Comparison of ENCODE assay signal across 28 cellular contexts in the genomic region with DNA sequence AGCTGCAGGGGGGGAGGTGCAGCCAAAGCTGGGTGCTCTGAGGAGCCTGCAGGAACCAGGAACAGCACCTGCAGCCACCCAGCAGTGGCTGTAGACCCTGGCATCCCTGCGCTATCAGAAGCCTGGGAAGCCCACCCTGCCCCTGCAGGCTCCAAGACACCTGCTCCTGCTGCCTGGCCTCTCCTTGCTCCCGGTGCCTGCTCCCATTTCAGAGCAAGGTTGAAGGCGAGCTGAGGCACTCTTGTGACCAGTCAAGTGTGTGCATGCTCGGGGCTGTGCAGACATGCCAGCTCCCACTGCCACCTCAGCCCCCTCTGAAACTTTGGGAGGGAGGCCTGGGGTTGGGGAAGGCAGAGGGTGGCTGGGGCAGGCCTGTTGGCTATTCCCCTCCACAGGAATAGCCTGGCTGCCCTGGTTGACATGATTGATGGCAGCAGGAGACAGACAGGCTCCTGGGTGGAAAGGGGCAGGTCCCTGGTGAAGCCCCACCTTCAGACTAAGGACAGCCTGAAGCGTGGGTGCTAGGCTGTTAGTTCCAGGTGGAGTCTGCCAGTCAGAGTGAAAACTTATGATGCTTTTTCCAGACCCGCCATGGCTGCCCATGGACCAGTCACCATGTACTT.
"Had no signal": no experiment of that assay in that cellular context is flagged by ENCODE, and none has a peak within 500 bp of the region (broad histone marks: within the 10 kb centered on the region; RNA-seq: fewer than 3 reads in every experiment).

No MANE protein-coding gene starts in this region.

- H3K4me1 Mint-ChIP-seq: stimulated activated effector memory CD8-positive, alpha-beta T cell treated with anti-CD3 and anti-CD28 coated beads, Interleukin-12 subunit alpha, Interleukin-12 subunit beta, amount 100 ng/mL, for 72 hours had no signal

- ATAC-seq: left cardiac atrium; left lung; naive thymus-derived CD8-positive, alpha-beta T cell; psoas muscle; right lobe of liver; stimulated activated effector memory CD8-positive, alpha-beta T cell treated with anti-CD3 and anti-CD28 coated beads, Interleukin-12 subunit alpha, Interleukin-12 subunit beta, amount 100 ng/mL, for 72 hours had no signal

- H3K36me3 ChIP-seq: left lung, lower lobe of right lung, neutrophil, right atrium auricular region, right lobe of liver, thoracic aorta, tibial artery, uterus had no signal

- H3K27me3 Mint-ChIP-seq: naive thymus-derived CD8-positive, alpha-beta T cell; stimulated activated naive CD8-positive, alpha-beta T cell treated with anti-CD3 and anti-CD28 coated beads, Interleukin-15, Interleukin-2, amounts not matched to agents 100 ng/mL and 50 ng/mL, for 24 hours had no signal

- H3K9me3 ChIP-seq: heart right ventricle, left lung, lower lobe of right lung, neutrophil, psoas muscle, right atrium auricular region, right lobe of liver, suprapubic skin, thoracic aorta, tibial artery, uterus had no signal

- H3K36me3 Mint-ChIP-seq: stimulated activated effector memory CD8-positive, alpha-beta T cell treated with anti-CD3 and anti-CD28 coated beads, Interleukin-12 subunit alpha, Interleukin-12 subunit beta, amount 100 ng/mL, for 72 hours had no signal

- H3K27me3 ChIP-seq: heart right ventricle, hepatocyte, left lung, neutrophil, right atrium auricular region, right lobe of liver, suprapubic skin, tibial artery, uterus had no signal

- H3K27ac Mint-ChIP-seq: naive thymus-derived CD8-positive, alpha-beta T cell; nephron; stimulated activated effector memory CD8-positive, alpha-beta T cell treated with anti-CD3 and anti-CD28 coated beads, Interleukin-12 subunit alpha, Interleukin-12 subunit beta, amount 100 ng/mL, for 72 hours; stimulated activated naive CD8-positive, alpha-beta T cell treated with anti-CD3 and anti-CD28 coated beads, Interleukin-15, Interleukin-2, amounts not matched to agents 100 ng/mL and 50 ng/mL, for 24 hours had no signal

- H3K4me1 ChIP-seq: heart right ventricle, left lung, lower lobe of right lung, parathyroid adenoma, psoas muscle, right atrium auricular region, right lobe of liver, suprapubic skin, tibial artery, uterus had no signal

- DNase-seq: heart right ventricle; islet precursor cell; kidney glomerular epithelial cell; left cardiac atrium; lower lobe of right lung; mammary epithelial cell; mesenchymal stem cell; occipital lobe; psoas muscle; right lobe of liver; stimulated activated CD4-positive, alpha-beta T cell treated with anti-CD3 and anti-CD28 coated beads, Interleukin-4, amount 100 ng/mL, for 24 hours; stimulated activated naive CD4-positive, alpha-beta T cell; tibial artery; trophoblast cell; uterus had no signal

- H3K4me3 ChIP-seq: heart right ventricle, hepatocyte, left lung, lower lobe of right lung, psoas muscle, right atrium auricular region, right lobe of liver, skin epidermis, suprapubic skin, thoracic aorta, tibial artery, uterus had no signal

- H2AFZ ChIP-seq: hepatocyte, parathyroid adenoma had no signal

- H3K27ac ChIP-seq: heart right ventricle, hepatocyte, left lung, lower lobe of right lung, neutrophil, parathyroid adenoma, psoas muscle, right atrium auricular region, right lobe of liver, skin epidermis, suprapubic skin, thoracic aorta, tibial artery, uterus had no signal

- H3K4me2 ChIP-seq: hepatocyte had no signal

- H3K9me3 Mint-ChIP-seq: nephron; stimulated activated effector memory CD8-positive, alpha-beta T cell treated with anti-CD3 and anti-CD28 coated beads, Interleukin-12 subunit alpha, Interleukin-12 subunit beta, amount 100 ng/mL, for 72 hours had no signal

- H3K4me3 Mint-ChIP-seq: naive thymus-derived CD8-positive, alpha-beta T cell; nephron; neural crest cell; stimulated activated effector memory CD8-positive, alpha-beta T cell treated with anti-CD3 and anti-CD28 coated beads, Interleukin-12 subunit alpha, Interleukin-12 subunit beta, amount 100 ng/mL, for 72 hours; stimulated activated naive CD8-positive, alpha-beta T cell treated with anti-CD3 and anti-CD28 coated beads, Interleukin-15, Interleukin-2, amounts not matched to agents 100 ng/mL and 50 ng/mL, for 24 hours had no signal

- H3K9ac ChIP-seq: parathyroid adenoma had no signal
